ENCODE assay signal across 2 cellular contexts in genomic region chr15:91586542-91586941, GRCh38.
TF ChIP-seq lines count a peak whose summit lies in the region.

No MANE protein-coding gene starts in this region.

TF ChIP-seq in A549, 52 proteins besides CTCF, POLR2A, EP300 and RAD21 (continued from another document):
- TF ChIP-seq USF2 (IDR thresholded peaks at IDR 0.05) (no peak), ZNF302 (CRISPR knock-in tag; IDR thresholded peaks at IDR 0.05) (no peak), HES2 (IDR thresholded peaks at IDR 0.05) (no peak), MAFK (IDR thresholded peaks at IDR 0.05; ENCODE audit: partially characterized antibody) (no peak), HEYL (CRISPR knock-in tag; IDR thresholded peaks at IDR 0.05) (no peak)

TF ChIP-seq in K562, 482 proteins besides CTCF, POLR2A, EP300 and RAD21 (continued from another document):
- TF ChIP-seq SMARCE1 (IDR thresholded peaks at IDR 0.05) = no peak
- no peak for TF ChIP-seq CREB1 (IDR thresholded peaks at IDR 0.05)
- TF ChIP-seq CREB1 (CRISPR knock-in tag; IDR thresholded peaks at IDR 0.05) = no peak
- TF ChIP-seq SAFB2 (IDR thresholded peaks at IDR 0.05; ENCODE audit: borderline replicate concordance, low read depth, low read length, severe bottlenecking) = no peak
- no peak for TF ChIP-seq MAFF (IDR thresholded peaks at IDR 0.05; ENCODE audit: low read length)
- no peak for TF ChIP-seq ZNF586 (CRISPR knock-in tag; conservative IDR thresholded peaks at IDR 0.05)
- TF ChIP-seq FOSL1 (tag; conservative IDR thresholded peaks at IDR 0.05) = no peak
- TF ChIP-seq PHB2 (IDR thresholded peaks at IDR 0.05; ENCODE audit: low read depth) = no peak
- no peak for TF ChIP-seq GATAD2B (IDR thresholded peaks at IDR 0.05; ENCODE audit: borderline replicate concordance)
- TF ChIP-seq RBFOX2 (IDR thresholded peaks at IDR 0.05; ENCODE audit: low read depth, low read length) = no peak
- no peak for TF ChIP-seq MXI1 (IDR thresholded peaks at IDR 0.05; ENCODE audit: low read depth, low read length)
- TF ChIP-seq PTTG1 (tag; IDR thresholded peaks at IDR 0.05; ENCODE audit: low read depth) = no peak
- TF ChIP-seq TBP (optimal IDR thresholded peaks at IDR 0.05; ENCODE audit: low read depth, low read length) = no peak
- TF ChIP-seq RERE (CRISPR knock-in tag; IDR thresholded peaks at IDR 0.05; ENCODE audit: borderline replicate concordance) = no peak
- TF ChIP-seq, protein P1, sequence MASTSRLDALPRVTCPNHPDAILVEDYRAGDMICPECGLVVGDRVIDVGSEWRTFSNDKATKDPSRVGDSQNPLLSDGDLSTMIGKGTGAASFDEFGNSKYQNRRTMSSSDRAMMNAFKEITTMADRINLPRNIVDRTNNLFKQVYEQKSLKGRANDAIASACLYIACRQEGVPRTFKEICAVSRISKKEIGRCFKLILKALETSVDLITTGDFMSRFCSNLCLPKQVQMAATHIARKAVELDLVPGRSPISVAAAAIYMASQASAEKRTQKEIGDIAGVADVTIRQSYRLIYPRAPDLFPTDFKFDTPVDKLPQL (IDR thresholded peaks at IDR 0.05; ENCODE audit: extremely low read depth, insufficient read length) = no peak
TF ChIP-seq in K562: peak in this region for 0.
